ENCODE assay signal across 13 cellular contexts in genomic region chr9:137666505-137666809, GRCh38. TPM values are rescaled to one million over a fixed set of nuclear protein-coding genes. Genes with fewer than 3 reads are reported as not detected.
DNase-seq lines count a peak whose midpoint lies in the region; ATAC-seq and TF ChIP-seq lines count a peak whose summit lies in the region.
"Had no signal": no experiment of that assay in that cellular context is flagged by ENCODE, and none has a peak within 500 bp of the region (broad histone marks: within the 10 kb centered on the region; RNA-seq: fewer than 3 reads in every experiment).

No MANE protein-coding gene starts in this region.

- POLR2A ChIA-PET in OCI-LY7 (lab: Charles Lee): interaction anchor here (0.6 to 2.5 kb wide), 6 partner anchors 8 to 43 kb away, joined by 3 to 10 read pairs (median 4); no protein-coding TSS in a partner anchor

- in situ Hi-C loops in G401 (cut with HindIII; ENCODE audit: low sequenced_read_pairs): no loop called here

- TSS peak; percentile 99 for BruUV-seq in OCI-LY7 (replicated peaks; lab: Mats Ljungman, UMichigan)

- H3K27me3 ChIP-seq in osteoblast (ENCODE audit: insufficient read depth, low read length): no peaks in the 10 kb centered on the region

- peaks cover 98% of the 10 kb centered on the region for H3K4me1 ChIP-seq in OCI-LY7 (ENCODE audit: insufficient read depth, low read length, poor library complexity, severe bottlenecking)
- H3K4me1 ChIP-seq in osteoblast (ENCODE audit: insufficient read depth, low read length): peaks cover 9% of the 10 kb centered on the region

- H3K9me3 ChIP-seq in OCI-LY7 (ENCODE audit: low read length) (no peaks in the 10 kb centered on the region), osteoblast (ENCODE audit: low read depth, low read length) (no peaks in the 10 kb centered on the region)

- peaks cover 33% of the 10 kb centered on the region for H3K4me1 Mint-ChIP-seq in glutamatergic neuron (ENCODE audit: low read depth, unreplicated experiment)

- TF ChIP-seq CTCF in OCI-LY7 (conservative IDR thresholded peaks at IDR 0.05; ENCODE audit: low read length) (no peak), glutamatergic neuron (IDR thresholded peaks at IDR 0.05; ENCODE audit: partially characterized antibody, unreplicated experiment) (no peak), osteoblast (IDR thresholded peaks at IDR 0.05; ENCODE audit: extremely low read depth, low read depth, low read length) (no peak)

- CTCF ChIA-PET in OCI-LY7 (lab: Charles Lee; ENCODE audit: unreplicated experiment): no interaction called here

- peak overlapping the region; percentile 58 for H3K4me3 ChIP-seq in OCI-LY7 (ENCODE audit: low read depth, low read length, poor library complexity, severe bottlenecking)
- H3K4me3 ChIP-seq in osteoblast (ENCODE audit: insufficient read depth, low read length): no peak overlapping the region
- H3K4me3 ChIP-seq: coronary artery had no signal

- ATAC-seq in GM21786 (IDR thresholded peaks at IDR 0.05; ENCODE audit: unreplicated experiment): no peak
- no peak for ATAC-seq in GM21528 (IDR thresholded peaks at IDR 0.05; ENCODE audit: low FRiP score, unreplicated experiment)

- H3K36me3 ChIP-seq in OCI-LY7 (ENCODE audit: insufficient read depth, low read length) (peaks cover 55% of the 10 kb centered on the region), osteoblast (ENCODE audit: insufficient read depth, low read length) (peaks cover 5% of the 10 kb centered on the region)

- H3K79me2 ChIP-seq in OCI-LY7 (ENCODE audit: insufficient read depth, low read depth, low read length) (peaks cover 97% of the 10 kb centered on the region), osteoblast (ENCODE audit: insufficient read depth, low read length) (peaks cover 91% of the 10 kb centered on the region)

- H3K4me3 Mint-ChIP-seq in glutamatergic neuron (ENCODE audit: unreplicated experiment): peak overlapping the region; percentile 36
- H3K4me3 Mint-ChIP-seq: activated naive CD8-positive, alpha-beta T cell treated with anti-CD3 and anti-CD28 coated beads for 36 hours had no signal

- H3K27ac Mint-ChIP-seq in glutamatergic neuron (ENCODE audit: unreplicated experiment): peak overlapping the region; percentile 56
- H3K27ac Mint-ChIP-seq: activated naive CD8-positive, alpha-beta T cell treated with anti-CD3 and anti-CD28 coated beads for 36 hours had no signal

- intact Hi-C loops in OCI-LY7 (cut with micrococcal nuclease; ENCODE audit: unreplicated experiment): loop anchor here (2.0 kb wide), 1 partner anchor 46 kb away; no protein-coding TSS in a partner anchor
- intact Hi-C loops in posterior vena cava (cut with DNase I): no loop called here

- H2AFZ ChIP-seq in OCI-LY7 (ENCODE audit: low read length): no peak overlapping the region
- no peak overlapping the region for H2AFZ ChIP-seq in osteoblast (ENCODE audit: low read length)

- H3K4me2 ChIP-seq in OCI-LY7 (ENCODE audit: low read length) (peak overlapping the region; percentile 81), osteoblast (ENCODE audit: insufficient read depth, low read length) (no peak overlapping the region)

- DNase-seq in G401 (ENCODE audit: low spot score): peak; percentile 35
- no peak for DNase-seq in OCI-LY7 (ENCODE audit: low spot score)
- DNase-seq in glutamatergic neuron: no peak
- peak; percentile 62 for DNase-seq in posterior vena cava (ENCODE audit: low spot score)
- DNase-seq in osteoblast (ENCODE audit: insufficient read length, low spot score, missing footprints): no peak
- DNase-seq: activated CD8-positive, alpha-beta memory T cell treated with anti-CD3 and anti-CD28 coated beads, Interleukin-2, amount 50 U/mL, for 48 hours; activated naive CD8-positive, alpha-beta T cell treated with anti-CD3 and anti-CD28 coated beads for 36 hours; islet precursor cell; naive B cell; SW 1271 had no signal

- H3K27me3 Mint-ChIP-seq in glutamatergic neuron (ENCODE audit: unreplicated experiment): peaks cover 14% of the 10 kb centered on the region
- H3K27me3 Mint-ChIP-seq: activated naive CD8-positive, alpha-beta T cell treated with anti-CD3 and anti-CD28 coated beads for 36 hours; naive B cell had no signal

- peaks cover 6% of the 10 kb centered on the region for H3K36me3 Mint-ChIP-seq in glutamatergic neuron (ENCODE audit: unreplicated experiment)

- H4K20me1 ChIP-seq in OCI-LY7 (ENCODE audit: insufficient read depth, low read length): no peaks in the 10 kb centered on the region
- peaks cover 64% of the 10 kb centered on the region for H4K20me1 ChIP-seq in osteoblast (ENCODE audit: insufficient read depth, low read length)

- H3K27ac ChIP-seq in OCI-LY7 (ENCODE audit: low read depth, low read length, poor library complexity, severe bottlenecking): peak overlapping the region; percentile 95
- H3K27ac ChIP-seq in osteoblast (ENCODE audit: low read depth, low read length): no peak overlapping the region
- H3K27ac ChIP-seq: coronary artery had no signal

- H3K9me3 Mint-ChIP-seq in glutamatergic neuron (ENCODE audit: unreplicated experiment): peaks cover 8% of the 10 kb centered on the region
- H3K9me3 Mint-ChIP-seq: naive B cell had no signal

- H3K9me2 ChIP-seq in OCI-LY7 (ENCODE audit: insufficient read depth, low read length): no peaks in the 10 kb centered on the region

RNA-seq across cellular contexts. Expression of gene EHMT1, which starts 47.7 kb away (rescaled TPM):
- 97.4 and 101 TPM in 2 replicates for total RNA-seq in G401 (2014; rRNA removed; shearing (Covaris generic))
- total RNA-seq in OCI-LY7 (2014; rRNA removed; shearing (Covaris generic)): 143 and 145 TPM in 2 replicates
- total RNA-seq in OCI-LY7 (2022): 291 and 295 TPM in 2 replicates
- total RNA-seq in glutamatergic neuron (ENCODE audit: unreplicated experiment): 162 TPM
- total RNA-seq in posterior vena cava: 10 to 100 TPM; 56.2 to 59.6 TPM
- 38.0 and 46.3 TPM in 2 replicates for total RNA-seq in osteoblast

Comparison
In these comparisons a context has a peak if more than half of its experiments do, and no peak if none do; other contexts are left out.
1. DNase-seq: peak in G401 (single experiment) and posterior vena cava (single experiment); none in OCI-LY7 (single experiment), glutamatergic neuron (single experiment) and osteoblast (single experiment).